In genomic region chr2:152165306-152165705, GRCh38 we compare ENCODE assay signal across 37 cellular contexts.
"Had no signal": no experiment of that assay in that cellular context is flagged by ENCODE, and none has a peak within 500 bp of the region (broad histone marks: within the 10 kb centered on the region; RNA-seq: fewer than 3 reads in every experiment).

No MANE protein-coding gene starts in this region.

- H3K27me3 Mint-ChIP-seq: activated CD4-positive, alpha-beta T cell treated with anti-CD3 and anti-CD28 coated beads, Interleukin-2, amount 10 ng/mL, durations not matched to agents 24 days and 14 days; activated CD8-positive, alpha-beta T cell treated with anti-CD3 and anti-CD28 coated beads for 36 hours; activated naive CD8-positive, alpha-beta T cell; activated naive CD8-positive, alpha-beta T cell treated with anti-CD3 and anti-CD28 coated beads, Interleukin-2, amount 50 U/mL, for 24 hours; activated T-helper 17 cell treated with anti-CD3 and anti-CD28 coated beads, Interleukin-2, amount 50 U/mL, for 72 hours; IgD-negative memory B cell; T-cell had no signal

- H3K4me3 ChIP-seq: Peyer's patch, SJSA1 had no signal

- H3K27me3 ChIP-seq: brain microvascular endothelial cell, Peyer's patch, SJSA1 had no signal

- H3K9me3 Mint-ChIP-seq: activated CD4-positive, alpha-beta T cell treated with anti-CD3 and anti-CD28 coated beads, Interleukin-2, amount 10 ng/mL, durations not matched to agents 24 days and 14 days; activated CD8-positive, alpha-beta T cell treated with anti-CD3 and anti-CD28 coated beads for 36 hours; activated naive CD8-positive, alpha-beta T cell treated with anti-CD3 and anti-CD28 coated beads, Interleukin-2, amount 50 U/mL, for 24 hours; activated T-cell treated with anti-CD3 and anti-CD28 coated beads, Interleukin-2, amount 50 U/mL, for 72 hours; activated T-helper 17 cell treated with anti-CD3 and anti-CD28 coated beads, Interleukin-2, amount 50 U/mL, for 72 hours; T-cell had no signal

- H3K27ac ChIP-seq: brain microvascular endothelial cell, Peyer's patch, SJSA1, WERI-Rb-1 had no signal

- H3K4me3 Mint-ChIP-seq: activated CD4-positive, alpha-beta T cell treated with anti-CD3 and anti-CD28 coated beads, Interleukin-2, amount 10 ng/mL, durations not matched to agents 24 days and 14 days; activated CD8-positive, alpha-beta T cell treated with anti-CD3 and anti-CD28 coated beads for 36 hours; activated naive CD8-positive, alpha-beta T cell; T-cell had no signal

- H3K27ac Mint-ChIP-seq: activated CD4-positive, alpha-beta T cell treated with anti-CD3 and anti-CD28 coated beads, Interleukin-2, amount 10 ng/mL, durations not matched to agents 24 days and 14 days; activated CD8-positive, alpha-beta T cell treated with anti-CD3 and anti-CD28 coated beads for 36 hours; activated naive CD8-positive, alpha-beta T cell; activated naive CD8-positive, alpha-beta T cell treated with anti-CD3 and anti-CD28 coated beads, Interleukin-2, amount 50 U/mL, for 24 hours; activated T-cell treated with anti-CD3 and anti-CD28 coated beads, Interleukin-2, amount 50 U/mL, for 72 hours; activated T-helper 17 cell treated with anti-CD3 and anti-CD28 coated beads, Interleukin-2, amount 50 U/mL, for 72 hours; T-cell had no signal

- DNase-seq: activated CD4-positive, alpha-beta T cell treated with anti-CD3 and anti-CD28 coated beads, Interleukin-2, amount 10 ng/mL, durations not matched to agents 24 days and 14 days; activated CD4-positive, alpha-beta T cell treated with anti-CD3 and anti-CD28 coated beads, Interleukin-2, amount 50 U/mL, for 4 hours; activated CD8-positive, alpha-beta T cell treated with anti-CD3 and anti-CD28 coated beads for 36 hours; activated gamma-delta T cell; activated naive CD4-positive, alpha-beta T cell treated with Interleukin-2 at 50 U/mL for 16 hours; activated naive CD8-positive, alpha-beta T cell treated with anti-CD3 and anti-CD28 coated beads, Interleukin-2, amount 50 U/mL, for 24 hours; activated T-cell treated with anti-CD3 and anti-CD28 coated beads, Interleukin-2, amount 50 U/mL, for 1 hour; activated T-cell treated with anti-CD3 and anti-CD28 coated beads, Interleukin-2, amount 50 U/mL, for 72 hours; anterior cingulate cortex; brain microvascular endothelial cell; central memory CD4-positive, alpha-beta T cell; Karpas-422; KBM-7; NCI-H1048; NCI-H1105 treated with DMSO at 0.1 percent for 48 hours; NCI-H1436; NCI-H1694; NCI-H2029 treated with DMSO at 0.1 percent for 48 hours; NCI-H2107; NCI-H2171; NCI-H510A; NCI-H526; NCI-H748 treated with DMSO at 0.1 percent for 48 hours; NK-92 treated with Interleukin-12 subunit alpha and Interleukin-12 subunit beta, amount 100 ng/mL, for 24 hours; PC-3; Peyer's patch; RPMI8226; SHP77 treated with DMSO at 0.1 percent for 48 hours; T-cell; T-helper 2 cell; T-helper 9 cell; WERI-Rb-1 had no signal

- H3K36me3 ChIP-seq: brain microvascular endothelial cell, Peyer's patch, SJSA1, WERI-Rb-1 had no signal

- H3K9me3 ChIP-seq: Peyer's patch, SJSA1 had no signal

- ATAC-seq: activated CD8-positive, alpha-beta T cell treated with anti-CD3 and anti-CD28 coated beads for 36 hours; activated naive CD8-positive, alpha-beta T cell treated with anti-CD3 and anti-CD28 coated beads, Interleukin-2, amount 50 U/mL, for 24 hours; activated T-cell treated with anti-CD3 and anti-CD28 coated beads, Interleukin-2, amount 50 U/mL, for 72 hours; activated T-helper 17 cell treated with anti-CD3 and anti-CD28 coated beads, Interleukin-2, amount 50 U/mL, for 72 hours; PC-3; SK-N-SH treated with all-trans-retinoic acid at 6 μM for 48 hours; T-cell had no signal
